ENCODE assay signal across 23 cellular contexts in genomic region chr4:67162692-67163091, GRCh38.
"Had no signal": no experiment of that assay in that cellular context is flagged by ENCODE, and none has a peak within 500 bp of the region (broad histone marks: within the 10 kb centered on the region; RNA-seq: fewer than 3 reads in every experiment).

No MANE protein-coding gene starts in this region.

- H3K36me3 ChIP-seq: esophagus muscularis mucosa, gastroesophageal sphincter, heart left ventricle, left lung, lower lobe of right lung had no signal

- ATAC-seq: foreskin keratinocyte, gastroesophageal sphincter, heart left ventricle, left cardiac atrium, left lung, left ventricle myocardium superior, lower lobe of right lung, mucosa of descending colon had no signal

- H3K4me1 ChIP-seq: esophagus muscularis mucosa, foreskin keratinocyte, gastroesophageal sphincter, heart left ventricle, left lung, lower lobe of right lung had no signal

- H2AFZ ChIP-seq: hepatocyte had no signal

- H3K4me2 ChIP-seq: hepatocyte had no signal

- FAIRE-seq: colon, endothelial cell of umbilical vein, frontal cortex, keratinocyte had no signal

- H3K9me3 ChIP-seq: esophagus muscularis mucosa, gastroesophageal sphincter, left lung, lower lobe of right lung, mucosa of descending colon had no signal

- DNase-seq: dermis blood vessel endothelial cell; dorsolateral prefrontal cortex; effector CD4-positive, alpha-beta T cell; effector memory CD4-positive, alpha-beta T cell; foreskin keratinocyte; heart left ventricle; hypothalamus; immature natural killer cell; left cardiac atrium; left lung; left ventricle myocardium superior; lower lobe of right lung; mesenchymal stem cell; mucosa of descending colon; naive B cell had no signal

- H3K79me2 ChIP-seq: hepatocyte had no signal

- H3K4me3 ChIP-seq: coronary artery, dorsolateral prefrontal cortex, esophagus muscularis mucosa, gastroesophageal sphincter, heart left ventricle, hepatocyte, left lung, lower lobe of right lung, mucosa of descending colon had no signal

- H3K27me3 ChIP-seq: dorsolateral prefrontal cortex, esophagus muscularis mucosa, gastroesophageal sphincter, hepatocyte, left lung had no signal

- H3K27ac ChIP-seq: coronary artery, dorsolateral prefrontal cortex, esophagus muscularis mucosa, foreskin keratinocyte, gastroesophageal sphincter, heart left ventricle, hepatocyte, left lung, lower lobe of right lung had no signal
